In the genomic region with DNA sequence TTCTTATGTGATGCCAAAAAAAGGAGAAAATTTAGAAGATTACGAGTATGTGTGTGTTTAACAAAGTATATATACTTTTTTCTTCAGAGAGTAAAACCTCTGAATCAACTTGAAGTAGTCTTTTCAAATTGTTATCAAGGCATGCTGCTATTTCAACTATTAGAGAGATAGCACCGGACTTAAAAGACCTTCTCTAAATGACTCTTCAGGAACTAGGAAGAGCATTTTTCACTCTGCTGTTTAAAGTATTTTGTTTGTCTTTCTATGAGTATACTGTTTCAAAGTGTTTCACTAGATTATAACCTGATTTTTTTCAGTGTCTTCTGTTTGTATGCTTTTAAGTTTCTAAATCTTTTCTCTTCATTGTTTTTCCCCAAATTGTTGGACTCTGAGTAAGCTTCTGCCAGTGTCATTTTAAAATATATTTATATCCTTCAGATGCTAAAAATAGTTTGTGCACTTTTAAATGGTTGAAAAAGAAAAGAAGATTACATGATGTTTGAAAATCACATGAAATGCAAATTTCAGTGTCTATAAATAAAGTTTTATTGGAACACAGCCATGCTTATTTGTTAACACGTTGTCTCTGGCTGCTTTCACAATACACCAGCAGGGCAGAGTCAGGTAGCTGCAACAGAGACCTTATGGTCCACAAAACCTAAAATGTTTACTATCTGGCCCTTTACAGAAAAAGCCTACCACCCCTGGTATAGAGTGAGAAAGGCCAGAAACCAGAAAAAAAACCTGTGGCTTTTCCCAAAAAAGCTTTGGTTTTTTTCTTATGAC, we compare ENCODE assay signal across 14 cellular contexts. TPM values are rescaled to one million over a fixed set of nuclear protein-coding genes. Genes with fewer than 3 reads are reported as not detected.
DNase-seq lines count a peak whose midpoint lies in the region; ATAC-seq and TF ChIP-seq lines count a peak whose summit lies in the region.
"Had no signal": no experiment of that assay in that cellular context is flagged by ENCODE, and none has a peak within 500 bp of the region (broad histone marks: within the 10 kb centered on the region; RNA-seq: fewer than 3 reads in every experiment).

No MANE protein-coding gene starts in this region.

- H3K4me3 ChIP-seq in left ventricle myocardium inferior (no peak overlapping the region), tibial artery (no peak overlapping the region)
- H3K4me3 ChIP-seq: esophagus squamous epithelium, ovary had no signal

- H3K27ac ChIP-seq in left ventricle myocardium inferior (replicated peaks) (peak overlapping the region; percentile 60), tibial artery (peak overlapping the region; percentile 30 to 50)
- H3K27ac ChIP-seq: ovary had no signal

- TF ChIP-seq CTCF in left ventricle myocardium inferior (IDR thresholded peaks at IDR 0.05; ENCODE audit: borderline replicate concordance): no peak
- no peak for TF ChIP-seq CTCF in tibial artery (IDR thresholded peaks at IDR 0.05)

- H3K9me3 ChIP-seq in left ventricle myocardium inferior (replicated peaks): no peaks in the 10 kb centered on the region
- H3K9me3 ChIP-seq in tibial artery: no peaks in the 10 kb centered on the region
- H3K9me3 ChIP-seq: esophagus squamous epithelium, ovary had no signal

- H3K36me3 ChIP-seq in left ventricle myocardium inferior (no peaks in the 10 kb centered on the region), tibial artery (no peaks in the 10 kb centered on the region)
- H3K36me3 ChIP-seq: esophagus squamous epithelium, ovary had no signal

- H3K27me3 ChIP-seq in left ventricle myocardium inferior (ENCODE audit: low read depth) (no peaks in the 10 kb centered on the region), tibial artery (no peaks in the 10 kb centered on the region)
- H3K27me3 ChIP-seq: esophagus squamous epithelium, ovary had no signal

- intact Hi-C loops in left ventricle myocardium inferior (cut with micrococcal nuclease) (no loop called here), tibial artery (cut with DNase I; ENCODE audit: low total_unique reads) (no loop called here)

- DNase-seq in NCI-H345 (lab: John Stamatoyannopoulos, UW) (peak; percentile 8), NCI-H345 treated with DMSO at 0.1 percent for 48 hours (lab: John Stamatoyannopoulos, UW; ENCODE audit: unreplicated experiment) (no peak), left ventricle myocardium inferior (no peak), tibial artery (no peak), midbrain (lab: John Stamatoyannopoulos, UW) (no peak), middle frontal gyrus (ENCODE audit: extremely low spot score, low spot score) (no peak), mucosa of gallbladder (ENCODE audit: low spot score) (no peak)
- DNase-seq: esophagus squamous epithelium; left colon; NCI-H2081 treated with DMSO at 0.1 percent for 48 hours; ovary; SHP77; stimulated activated naive CD8-positive, alpha-beta T cell treated with anti-CD3 and anti-CD28 coated beads, Interleukin-15, Interleukin-2, amounts not matched to agents 100 U/mL and 50 U/mL, for 24 hours had no signal

- ATAC-seq in SK-N-SH treated with all-trans-retinoic acid at 6 μM for 48 hours: peak; percentile 34
- ATAC-seq: left colon; stimulated activated naive CD8-positive, alpha-beta T cell treated with anti-CD3 and anti-CD28 coated beads, Interleukin-15, Interleukin-2, amounts not matched to agents 100 U/mL and 50 U/mL, for 24 hours had no signal

- peaks cover 59% of the 10 kb centered on the region for H3K4me1 ChIP-seq in left ventricle myocardium inferior
- peaks cover 0 to 26% (median 6%) of the 10 kb centered on the region in 4 donors for H3K4me1 ChIP-seq in tibial artery

TF ChIP-seq in SK-N-SH treated with all-trans-retinoic acid at 6 μM for 48 hours, 23 proteins besides CTCF, POLR2A, EP300 and RAD21:
- TF ChIP-seq TOX (CRISPR knock-in tag; IDR thresholded peaks at IDR 0.05; ENCODE audit: borderline replicate concordance) (no peak), ZC3H10 (CRISPR knock-in tag; IDR thresholded peaks at IDR 0.05) (0 out of 2 replicates have a peak, but pooled peaks have one; percentile 8), ESRRG (CRISPR knock-in tag; IDR thresholded peaks at IDR 0.05) (no peak)

RNA-seq across cellular contexts. Expression of a gene that starts 21.3 kb away (rescaled TPM):
- total RNA-seq in left ventricle myocardium inferior (46.4 TPM), mucosa of gallbladder (22.7 TPM)
